9 cellular contexts compared by ENCODE assay signal in the genomic region with DNA sequence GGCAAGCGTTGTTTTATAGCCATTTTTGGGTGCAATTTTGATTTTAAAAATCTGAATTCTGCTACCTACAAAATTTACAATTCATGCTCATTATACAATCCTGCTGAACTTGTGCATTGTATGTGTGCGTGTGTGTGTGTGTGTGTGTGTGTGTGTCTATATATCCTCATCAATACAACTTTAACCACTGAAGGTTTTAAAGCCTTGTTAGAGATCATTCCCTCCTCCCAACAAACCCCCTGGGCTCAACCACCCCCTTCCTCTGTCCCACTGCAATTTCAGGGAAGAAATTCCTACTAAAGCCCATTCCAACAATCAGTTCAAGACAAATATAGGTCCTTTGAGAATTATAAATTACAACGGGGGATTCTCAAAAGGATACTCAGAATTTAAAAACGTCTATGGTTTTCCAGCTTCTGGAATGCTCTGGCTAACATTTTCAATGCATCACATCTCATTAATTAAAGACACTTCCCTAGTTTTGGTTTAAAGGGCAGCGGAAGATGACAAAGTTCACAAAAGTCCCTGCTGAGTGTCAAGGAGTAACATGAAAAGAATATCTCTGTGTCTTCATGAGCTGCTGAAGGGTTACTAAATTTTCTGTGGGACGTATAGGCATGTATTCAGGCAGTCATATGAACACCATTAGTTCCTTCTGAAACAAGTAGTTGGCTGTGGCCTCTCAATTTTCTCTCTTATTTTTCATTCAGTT. TPM values are rescaled to one million over a fixed set of nuclear protein-coding genes. Genes with fewer than 3 reads are reported as not detected.
A peak's percentile ranks its signal among the peaks of the same experiment; 100 is the strongest.
DNase-seq lines count a peak whose midpoint lies in the region; ATAC-seq and TF ChIP-seq lines count a peak whose summit lies in the region.
"Had no signal": no experiment of that assay in that cellular context is flagged by ENCODE, and none has a peak within 500 bp of the region (broad histone marks: within the 10 kb centered on the region; RNA-seq: fewer than 3 reads in every experiment).

No MANE protein-coding gene starts in this region.

- H3K9me3 ChIP-seq in breast epithelium, result no peaks in the 10 kb centered on the region
- no peaks in the 10 kb centered on the region for H3K9me3 ChIP-seq in lung (ENCODE audit: control insufficient read depth in 2 of 2, insufficient read depth in 1 of 2, low read length in 1 of 2)
- no peaks in the 10 kb centered on the region for H3K9me3 ChIP-seq in aorta (ENCODE audit: control insufficient read depth, low read length)

- H3K4me1 ChIP-seq in breast epithelium (no peaks in the 10 kb centered on the region), lung (ENCODE audit: control insufficient read depth in 2 of 2, insufficient read depth in 2 of 2, low read length in 2 of 2) (peaks cover 0 to 5% of the 10 kb centered on the region in 2 donors), aorta (ENCODE audit: control insufficient read depth in 1 of 2, insufficient read depth in 2 of 2, low read length in 2 of 2) (no peaks in the 10 kb centered on the region)

- H3K27me3 Mint-ChIP-seq in stimulated activated naive CD8-positive, alpha-beta T cell treated with anti-CD3 and anti-CD28 coated beads, Interleukin-15, Interleukin-2, amounts not matched to agents 100 ng/mL and 50 ng/mL, for 24 hours, result peaks cover 10% of the 10 kb centered on the region

- H3K36me3 ChIP-seq in breast epithelium (no peaks in the 10 kb centered on the region), lung (ENCODE audit: control insufficient read depth in 2 of 2, insufficient read depth in 2 of 2, low read length in 2 of 2) (no peaks in the 10 kb centered on the region), aorta (ENCODE audit: control insufficient read depth in 1 of 2, insufficient read depth in 2 of 2, low read length in 1 of 2) (no peaks in the 10 kb centered on the region)

- no peak for TF ChIP-seq CTCF in breast epithelium (IDR thresholded peaks at IDR 0.05)
- no peak for TF ChIP-seq CTCF in lung (IDR thresholded peaks at IDR 0.05; ENCODE audit: control extremely low read depth, extremely low read depth)

- no peak for TF ChIP-seq POLR2A in breast epithelium (IDR thresholded peaks at IDR 0.05)

- intact Hi-C loops in breast epithelium (cut with DNase I; ENCODE audit: low total_unique reads) (no loop called here), aorta (cut with DNase I) (no loop called here)

- H3K27ac ChIP-seq in breast epithelium (peak overlapping the region in 1 of 2 donors; percentile 42), lung (ENCODE audit: low read depth in 1 of 2, low read length in 1 of 2) (peak overlapping the region in 1 of 2 donors; percentile 3), aorta (ENCODE audit: low read depth in 1 of 2, low read length in 2 of 2) (no peak overlapping the region)

- H3K27ac Mint-ChIP-seq in stimulated activated naive CD8-positive, alpha-beta T cell treated with anti-CD3 and anti-CD28 coated beads, Interleukin-15, Interleukin-2, amounts not matched to agents 100 ng/mL and 50 ng/mL, for 24 hours, result no peak overlapping the region

- peak overlapping the region; percentile 85 for H3K4me3 Mint-ChIP-seq in stimulated activated naive CD8-positive, alpha-beta T cell treated with anti-CD3 and anti-CD28 coated beads, Interleukin-15, Interleukin-2, amounts not matched to agents 100 ng/mL and 50 ng/mL, for 24 hours

- H3K4me3 ChIP-seq in breast epithelium, result peak overlapping the region; percentile 37 to 62 (median 47)
- peak overlapping the region; percentile 38 for H3K4me3 ChIP-seq in lung
- H3K4me3 ChIP-seq in aorta (ENCODE audit: low read length in 2 of 2), result peak overlapping the region; percentile 64 to 74

- H3K27me3 ChIP-seq in breast epithelium, result no peaks in the 10 kb centered on the region
- no peaks in the 10 kb centered on the region for H3K27me3 ChIP-seq in lung (ENCODE audit: control insufficient read depth, insufficient read depth)
- no peaks in the 10 kb centered on the region for H3K27me3 ChIP-seq in aorta (ENCODE audit: control insufficient read depth in 1 of 2, insufficient read depth in 2 of 2, low read length in 1 of 2)

- WGBS in lung, 2 donors, result 35 to 49% methylated on average over 6 of the region's 6 CpGs
- 19 to 23% methylated on average over 6 of the region's 6 CpGs for WGBS in aorta, 2 donors

- no peaks in the 10 kb centered on the region for H3K9me3 Mint-ChIP-seq in stimulated activated naive CD8-positive, alpha-beta T cell treated with anti-CD3 and anti-CD28 coated beads, Interleukin-15, Interleukin-2, amounts not matched to agents 100 ng/mL and 50 ng/mL, for 24 hours

- H3K36me3 Mint-ChIP-seq in stimulated activated naive CD8-positive, alpha-beta T cell treated with anti-CD3 and anti-CD28 coated beads, Interleukin-15, Interleukin-2, amounts not matched to agents 100 ng/mL and 50 ng/mL, for 24 hours (ENCODE audit: low read depth), result no peaks in the 10 kb centered on the region

- DNase-seq in stimulated activated naive CD8-positive, alpha-beta T cell treated with anti-CD3 and anti-CD28 coated beads, Interleukin-15, Interleukin-2, amounts not matched to agents 100 U/mL and 50 U/mL, for 24 hours, result no peak
- DNase-seq in breast epithelium (ENCODE audit: low spot score in 2 of 2) (no peak), lung (ENCODE audit: low spot score) (no peak), aorta (no peak), NCI-H510A treated with DMSO at 0.1 percent for 48 hours (lab: John Stamatoyannopoulos, UW) (no peak)
- DNase-seq in activated CD8-positive, alpha-beta memory T cell treated with anti-CD3 and anti-CD28 coated beads, Interleukin-2, amount 50 U/mL, for 4 hours, result no peak
- DNase-seq: effector CD8-positive, alpha-beta T cell had no signal

- peaks cover 26% of the 10 kb centered on the region for H3K4me1 Mint-ChIP-seq in stimulated activated naive CD8-positive, alpha-beta T cell treated with anti-CD3 and anti-CD28 coated beads, Interleukin-15, Interleukin-2, amounts not matched to agents 100 ng/mL and 50 ng/mL, for 24 hours (ENCODE audit: low read depth)

- no peak for ATAC-seq in stimulated activated naive CD8-positive, alpha-beta T cell treated with anti-CD3 and anti-CD28 coated beads, Interleukin-15, Interleukin-2, amounts not matched to agents 100 U/mL and 50 U/mL, for 24 hours
- ATAC-seq in lung (ENCODE audit: insufficient read depth, low FRiP score), result no peak
- peak; percentile 33 for ATAC-seq in aorta (ENCODE audit: low FRiP score)
- ATAC-seq in GM18907 (IDR thresholded peaks at IDR 0.05; ENCODE audit: unreplicated experiment), result no peak

RNA-seq across cellular contexts. Expression of gene SEMA3A, which starts 0.9 kb away (rescaled TPM):
- 10 to 100 TPM in 1 of 3 donors, 1 to 10 TPM in 2; 2.9 to 23.2 (median 5.2) TPM for total RNA-seq in breast epithelium
- 10 to 100 TPM in 1 of 2 donors, 1 to 10 TPM in 1; 9.4 to 21.4 TPM for total RNA-seq in lung
- polyA plus RNA-seq in lung, result 1 to 10 TPM in 1 of 2 donors, under 1 TPM in 1; 0.79 to 1.5 TPM
- 10 to 100 TPM in 1 of 2 donors, 1 to 10 TPM in 1; 5.7 to 11.0 TPM for total RNA-seq in aorta
- under 1 TPM in 1 of 2 donors, not detected in 1; 0.08 TPM for polyA plus RNA-seq in aorta
